In genomic region chr11:118717733-118718132, GRCh38 we compare ENCODE assay signal across 7 cellular contexts. TPM values are rescaled to one million over a fixed set of nuclear protein-coding genes. Genes with fewer than 3 reads are reported as not detected.
"Had no signal": no experiment of that assay in that cellular context is flagged by ENCODE, and none has a peak within 500 bp of the region (broad histone marks: within the 10 kb centered on the region; RNA-seq: fewer than 3 reads in every experiment).

No MANE protein-coding gene starts in this region.

RNA-seq across cellular contexts. Expression of gene TREH, which starts 38.3 kb away (rescaled TPM):
- total RNA-seq: LHCN-M2, NCI-H460, PC-9, Right ventricle myocardium inferior, RPMI7951, SJCRH30 had no signal
- polyA plus RNA-seq: IgD-negative memory B cell had no signal
